9 cellular contexts compared by ENCODE assay signal in genomic region chr2:168490916-168491605, GRCh38. TPM values are rescaled to one million over a fixed set of nuclear protein-coding genes. Genes with fewer than 3 reads are reported as not detected.
A peak's percentile ranks its signal among the peaks of the same experiment; 100 is the strongest.
DNase-seq lines count a peak whose midpoint lies in the region; TF ChIP-seq lines count a peak whose summit lies in the region.
"Had no signal": no experiment of that assay in that cellular context is flagged by ENCODE, and none has a peak within 500 bp of the region (broad histone marks: within the 10 kb centered on the region; RNA-seq: fewer than 3 reads in every experiment).

No MANE protein-coding gene starts in this region.

- H3K4me3 ChIP-seq in MG63 (peak overlapping the region; percentile 31), BE2C (ENCODE audit: low read depth, low read length) (no peak overlapping the region)
- H3K4me3 ChIP-seq: SJSA1 had no signal

- H3K4me1 Mint-ChIP-seq in chondrocyte (ENCODE audit: low read depth), result peaks cover 37% of the 10 kb centered on the region
- peaks cover 25% of the 10 kb centered on the region for H3K4me1 Mint-ChIP-seq in nephron progenitor cell

- H3K36me3 ChIP-seq in MG63 (no peaks in the 10 kb centered on the region), BE2C (no peaks in the 10 kb centered on the region)
- H3K36me3 ChIP-seq: SJSA1 had no signal

- H3K9me3 Mint-ChIP-seq in chondrocyte (ENCODE audit: low read depth) (peaks cover 7% of the 10 kb centered on the region), nephron progenitor cell (peaks cover 12% of the 10 kb centered on the region)

- H3K36me3 Mint-ChIP-seq in chondrocyte (ENCODE audit: low read depth) (peaks cover 1% of the 10 kb centered on the region), nephron progenitor cell (ENCODE audit: low read depth) (peaks cover 38% of the 10 kb centered on the region)

- DNase-seq in ELR (ENCODE audit: low read depth), result peak; percentile 13
- DNase-seq in MG63, result peak; percentile 2
- no peak for DNase-seq in chondrocyte (ENCODE audit: low spot score)
- no peak for DNase-seq in nephron progenitor cell
- no peak for DNase-seq in NCI-H2029 (lab: John Stamatoyannopoulos, UW)
- no peak for DNase-seq in HCEC 1CT
- no peak for DNase-seq in BE2C
- no peak for DNase-seq in COLO829 (ENCODE audit: low spot score)

- no peaks in the 10 kb centered on the region for H3K27me3 ChIP-seq in MG63
- no peaks in the 10 kb centered on the region for H3K27me3 ChIP-seq in BE2C
- H3K27me3 ChIP-seq: SJSA1 had no signal

- TF ChIP-seq CTCF in chondrocyte (IDR thresholded peaks at IDR 0.05) (no peak), nephron progenitor cell (IDR thresholded peaks at IDR 0.05) (no peak), BE2C (IDR thresholded peaks at IDR 0.05; ENCODE audit: low read depth, low read length) (no peak)

- peak overlapping the region; percentile 73 for H3K27ac Mint-ChIP-seq in chondrocyte (ENCODE audit: unreplicated experiment)
- peak overlapping the region; percentile 95 for H3K27ac Mint-ChIP-seq in nephron progenitor cell

- H3K27me3 Mint-ChIP-seq in chondrocyte (ENCODE audit: low read depth) (no peaks in the 10 kb centered on the region), nephron progenitor cell (ENCODE audit: low read depth, poor library complexity) (no peaks in the 10 kb centered on the region)

- no peak overlapping the region for H3K4me3 Mint-ChIP-seq in chondrocyte (ENCODE audit: unreplicated experiment)
- H3K4me3 Mint-ChIP-seq in nephron progenitor cell, result no peak overlapping the region

- H3K9me3 ChIP-seq in MG63 (peaks cover 8% of the 10 kb centered on the region; the same call in 1 of the 2 replicates), BE2C (no peaks in the 10 kb centered on the region)
- H3K9me3 ChIP-seq: SJSA1 had no signal

- H3K4me1 ChIP-seq in BE2C, result no peaks in the 10 kb centered on the region

RNA-seq across cellular contexts. Expression of gene CERS6, which starts 35.0 kb away (rescaled TPM):
- total RNA-seq in MG63 (2014; rRNA removed; shearing (Covaris generic); ENCODE audit: low replicate concordance), result 12.4 and 19.9 TPM in 2 replicates
- 29.8 to 45.9 TPM (median 30.8 TPM) in 3 replicates for total RNA-seq in chondrocyte
- 18.8 TPM for polyA plus RNA-seq in BE2C (2012; ENCODE audit: insufficient read depth, insufficient read length, low read depth)

Comparison
In these comparisons a context has a peak if more than half of its experiments do, and no peak if none do; other contexts are left out.
1. DNase-seq: peak in ELR (single experiment) and MG63 (single experiment); none in chondrocyte (single experiment), nephron progenitor cell (single experiment), NCI-H2029 (single experiment), HCEC 1CT (single experiment), BE2C (single experiment) and COLO829 (single experiment).